Comparison of ENCODE assay signal across 1 cellular context in the genomic region with DNA sequence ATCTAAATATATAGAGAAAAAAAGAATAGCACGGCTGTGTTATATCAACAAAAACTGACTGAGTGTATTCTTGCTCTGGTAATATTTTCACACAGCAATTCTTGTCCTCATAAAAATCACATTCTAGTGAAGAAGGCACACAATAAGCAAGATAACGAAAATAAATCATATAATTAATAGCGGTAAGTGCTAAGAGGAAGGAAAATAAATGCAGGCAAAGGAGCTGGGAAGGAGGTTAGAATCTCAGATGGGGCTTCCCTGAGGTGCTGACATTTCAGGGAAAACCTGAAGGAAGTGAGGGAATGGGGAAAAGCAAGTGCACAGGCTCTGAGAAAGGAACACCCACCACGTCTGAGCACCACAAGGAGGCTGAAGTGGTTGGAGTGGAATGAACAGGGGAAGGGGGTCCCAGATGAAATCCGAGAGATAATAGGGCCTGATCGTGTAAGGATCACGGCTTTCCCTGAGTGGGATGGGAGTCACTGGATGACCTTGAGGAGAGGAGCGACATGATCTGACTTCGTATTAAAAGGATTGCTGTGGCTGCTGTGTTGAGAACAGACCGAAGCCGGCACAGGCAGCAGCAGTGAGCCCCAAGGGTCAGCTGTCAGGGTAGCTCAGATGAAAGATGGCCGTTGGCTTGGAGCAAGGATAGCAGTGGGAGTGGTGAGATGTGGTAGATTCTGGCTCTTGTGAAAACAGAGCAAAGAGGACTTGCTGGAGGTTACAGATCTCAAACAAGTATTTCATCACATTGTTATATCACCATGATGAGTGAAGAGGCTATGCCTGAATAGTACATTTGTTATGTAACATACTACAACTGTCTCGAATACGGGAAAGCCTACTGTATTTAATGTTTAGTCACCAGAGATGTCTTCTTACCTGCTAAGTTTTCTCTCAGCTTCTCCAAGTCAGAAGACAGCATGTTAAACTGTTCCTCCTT.
TF ChIP-seq lines count a peak whose summit lies in the region.

No MANE protein-coding gene starts in this region.

TF ChIP-seq in K562, 482 proteins besides CTCF, POLR2A, EP300 and RAD21 (continued from another document and continues in another):
- TF ChIP-seq, protein P1, sequence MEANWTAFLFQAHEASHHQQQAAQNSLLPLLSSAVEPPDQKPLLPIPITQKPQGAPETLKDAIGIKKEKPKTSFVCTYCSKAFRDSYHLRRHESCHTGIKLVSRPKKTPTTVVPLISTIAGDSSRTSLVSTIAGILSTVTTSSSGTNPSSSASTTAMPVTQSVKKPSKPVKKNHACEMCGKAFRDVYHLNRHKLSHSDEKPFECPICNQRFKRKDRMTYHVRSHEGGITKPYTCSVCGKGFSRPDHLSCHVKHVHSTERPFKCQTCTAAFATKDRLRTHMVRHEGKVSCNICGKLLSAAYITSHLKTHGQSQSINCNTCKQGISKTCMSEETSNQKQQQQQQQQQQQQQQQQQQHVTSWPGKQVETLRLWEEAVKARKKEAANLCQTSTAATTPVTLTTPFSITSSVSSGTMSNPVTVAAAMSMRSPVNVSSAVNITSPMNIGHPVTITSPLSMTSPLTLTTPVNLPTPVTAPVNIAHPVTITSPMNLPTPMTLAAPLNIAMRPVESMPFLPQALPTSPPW (CRISPR knock-in tag; IDR thresholded peaks at IDR 0.05): peak; percentile 15; the same call in 1 of the 2 replicates
- peak in 1 of 2 experiments; percentile 49; a peak in 1 of 4 replicates for TF ChIP-seq TEAD1 (CRISPR knock-in tag; IDR thresholded peaks at IDR 0.05)
- no peak for TF ChIP-seq FOS (IDR thresholded peaks at IDR 0.05; ENCODE audit: extremely low read depth, insufficient read length)
- TF ChIP-seq TGIF2 (CRISPR knock-in tag; IDR thresholded peaks at IDR 0.05): no peak
- TF ChIP-seq CXXC5 (CRISPR knock-in tag; IDR thresholded peaks at IDR 0.05): peak; percentile 43
- TF ChIP-seq, protein P2, sequence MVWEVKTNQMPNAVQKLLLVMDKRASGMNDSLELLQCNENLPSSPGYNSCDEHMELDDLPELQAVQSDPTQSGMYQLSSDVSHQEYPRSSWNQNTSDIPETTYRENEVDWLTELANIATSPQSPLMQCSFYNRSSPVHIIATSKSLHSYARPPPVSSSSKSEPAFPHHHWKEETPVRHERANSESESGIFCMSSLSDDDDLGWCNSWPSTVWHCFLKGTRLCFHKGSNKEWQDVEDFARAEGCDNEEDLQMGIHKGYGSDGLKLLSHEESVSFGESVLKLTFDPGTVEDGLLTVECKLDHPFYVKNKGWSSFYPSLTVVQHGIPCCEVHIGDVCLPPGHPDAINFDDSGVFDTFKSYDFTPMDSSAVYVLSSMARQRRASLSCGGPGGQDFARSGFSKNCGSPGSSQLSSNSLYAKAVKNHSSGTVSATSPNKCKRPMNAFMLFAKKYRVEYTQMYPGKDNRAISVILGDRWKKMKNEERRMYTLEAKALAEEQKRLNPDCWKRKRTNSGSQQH (CRISPR knock-in tag; IDR thresholded peaks at IDR 0.05): no peak
- TF ChIP-seq MCM2 (IDR thresholded peaks at IDR 0.05; ENCODE audit: low read depth): no peak
- peak; percentile 59; the same call in 1 of the 2 replicates for TF ChIP-seq NBN (IDR thresholded peaks at IDR 0.05; ENCODE audit: low read depth)
- peak; percentile 88; the same call in 1 of the 2 replicates for TF ChIP-seq ZNF175 (CRISPR knock-in tag; IDR thresholded peaks at IDR 0.05; ENCODE audit: low read depth)
- peak; percentile 52; the same call in 1 of the 2 replicates for TF ChIP-seq TAL1 (IDR thresholded peaks at IDR 0.05)
- peak; percentile 74 for TF ChIP-seq BACH1 (tag; IDR thresholded peaks at IDR 0.05)
- no peak for TF ChIP-seq PPARD (CRISPR knock-in tag; IDR thresholded peaks at IDR 0.05)
- no peak for TF ChIP-seq ADNP (tag; IDR thresholded peaks at IDR 0.05)
- TF ChIP-seq PHF21A (IDR thresholded peaks at IDR 0.05; ENCODE audit: borderline replicate concordance, low read depth): no peak
- TF ChIP-seq ARID1B (IDR thresholded peaks at IDR 0.05): peak; percentile 79
- TF ChIP-seq CBX8 (IDR thresholded peaks at IDR 0.05; ENCODE audit: borderline replicate concordance, extremely low read depth, low read depth, low read length, poor library complexity, severe bottlenecking): no peak
- TF ChIP-seq POLR2AphosphoS5 (IDR thresholded peaks at IDR 0.05; ENCODE audit: control insufficient read depth, insufficient read depth, low read depth, low read length): no peak
- TF ChIP-seq NR4A1 (CRISPR knock-in tag; IDR thresholded peaks at IDR 0.05): 0 out of 2 replicates have a peak, but pooled peaks have one; percentile 9
- TF ChIP-seq NR4A1 (tag; IDR thresholded peaks at IDR 0.05): peak; percentile 90
- TF ChIP-seq, protein P3, sequence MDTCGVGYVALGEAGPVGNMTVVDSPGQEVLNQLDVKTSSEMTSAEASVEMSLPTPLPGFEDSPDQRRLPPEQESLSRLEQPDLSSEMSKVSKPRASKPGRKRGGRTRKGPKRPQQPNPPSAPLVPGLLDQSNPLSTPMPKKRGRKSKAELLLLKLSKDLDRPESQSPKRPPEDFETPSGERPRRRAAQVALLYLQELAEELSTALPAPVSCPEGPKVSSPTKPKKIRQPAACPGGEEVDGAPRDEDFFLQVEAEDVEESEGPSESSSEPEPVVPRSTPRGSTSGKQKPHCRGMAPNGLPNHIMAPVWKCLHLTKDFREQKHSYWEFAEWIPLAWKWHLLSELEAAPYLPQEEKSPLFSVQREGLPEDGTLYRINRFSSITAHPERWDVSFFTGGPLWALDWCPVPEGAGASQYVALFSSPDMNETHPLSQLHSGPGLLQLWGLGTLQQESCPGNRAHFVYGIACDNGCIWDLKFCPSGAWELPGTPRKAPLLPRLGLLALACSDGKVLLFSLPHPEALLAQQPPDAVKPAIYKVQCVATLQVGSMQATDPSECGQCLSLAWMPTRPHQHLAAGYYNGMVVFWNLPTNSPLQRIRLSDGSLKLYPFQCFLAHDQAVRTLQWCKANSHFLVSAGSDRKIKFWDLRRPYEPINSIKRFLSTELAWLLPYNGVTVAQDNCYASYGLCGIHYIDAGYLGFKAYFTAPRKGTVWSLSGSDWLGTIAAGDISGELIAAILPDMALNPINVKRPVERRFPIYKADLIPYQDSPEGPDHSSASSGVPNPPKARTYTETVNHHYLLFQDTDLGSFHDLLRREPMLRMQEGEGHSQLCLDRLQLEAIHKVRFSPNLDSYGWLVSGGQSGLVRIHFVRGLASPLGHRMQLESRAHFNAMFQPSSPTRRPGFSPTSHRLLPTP (IDR thresholded peaks at IDR 0.05; ENCODE audit: borderline replicate concordance, extremely low read depth, insufficient read length): no peak
- TF ChIP-seq, protein P4, sequence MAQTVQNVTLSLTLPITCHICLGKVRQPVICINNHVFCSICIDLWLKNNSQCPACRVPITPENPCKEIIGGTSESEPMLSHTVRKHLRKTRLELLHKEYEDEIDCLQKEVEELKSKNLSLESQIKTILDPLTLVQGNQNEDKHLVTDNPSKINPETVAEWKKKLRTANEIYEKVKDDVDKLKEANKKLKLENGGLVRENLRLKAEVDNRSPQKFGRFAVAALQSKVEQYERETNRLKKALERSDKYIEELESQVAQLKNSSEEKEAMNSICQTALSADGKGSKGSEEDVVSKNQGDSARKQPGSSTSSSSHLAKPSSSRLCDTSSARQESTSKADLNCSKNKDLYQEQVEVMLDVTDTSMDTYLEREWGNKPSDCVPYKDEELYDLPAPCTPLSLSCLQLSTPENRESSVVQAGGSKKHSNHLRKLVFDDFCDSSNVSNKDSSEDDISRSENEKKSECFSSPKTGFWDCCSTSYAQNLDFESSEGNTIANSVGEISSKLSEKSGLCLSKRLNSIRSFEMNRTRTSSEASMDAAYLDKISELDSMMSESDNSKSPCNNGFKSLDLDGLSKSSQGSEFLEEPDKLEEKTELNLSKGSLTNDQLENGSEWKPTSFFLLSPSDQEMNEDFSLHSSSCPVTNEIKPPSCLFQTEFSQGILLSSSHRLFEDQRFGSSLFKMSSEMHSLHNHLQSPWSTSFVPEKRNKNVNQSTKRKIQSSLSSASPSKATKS (CRISPR knock-in tag; IDR thresholded peaks at IDR 0.05): no peak
- TF ChIP-seq CBFA2T2 (conservative IDR thresholded peaks at IDR 0.05): no peak
- no peak for TF ChIP-seq ZNF174 (CRISPR knock-in tag; IDR thresholded peaks at IDR 0.05)
- TF ChIP-seq ESRRA (IDR thresholded peaks at IDR 0.05; ENCODE audit: borderline replicate concordance, low read depth): peak; percentile 69; the same call in 1 of the 2 replicates
- TF ChIP-seq RHOXF2B (CRISPR knock-in tag; conservative IDR thresholded peaks at IDR 0.05): no peak; the same call in 1 of the 2 replicates
- TF ChIP-seq, protein P5, sequence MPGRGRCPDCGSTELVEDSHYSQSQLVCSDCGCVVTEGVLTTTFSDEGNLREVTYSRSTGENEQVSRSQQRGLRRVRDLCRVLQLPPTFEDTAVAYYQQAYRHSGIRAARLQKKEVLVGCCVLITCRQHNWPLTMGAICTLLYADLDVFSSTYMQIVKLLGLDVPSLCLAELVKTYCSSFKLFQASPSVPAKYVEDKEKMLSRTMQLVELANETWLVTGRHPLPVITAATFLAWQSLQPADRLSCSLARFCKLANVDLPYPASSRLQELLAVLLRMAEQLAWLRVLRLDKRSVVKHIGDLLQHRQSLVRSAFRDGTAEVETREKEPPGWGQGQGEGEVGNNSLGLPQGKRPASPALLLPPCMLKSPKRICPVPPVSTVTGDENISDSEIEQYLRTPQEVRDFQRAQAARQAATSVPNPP (IDR thresholded peaks at IDR 0.05; ENCODE audit: borderline replicate concordance, insufficient read depth, insufficient read length): no peak
- TF ChIP-seq HNRNPUL1 (IDR thresholded peaks at IDR 0.05; ENCODE audit: low read length): no peak
- TF ChIP-seq PRPF4 (IDR thresholded peaks at IDR 0.05; ENCODE audit: insufficient read depth, low read depth, low read length, poor library complexity, severe bottlenecking): no peak
- peak; percentile 47 for TF ChIP-seq CCNT2 (IDR thresholded peaks at IDR 0.05; ENCODE audit: borderline replicate concordance, extremely low read depth, insufficient read length, low read depth, low read length)
- TF ChIP-seq NRF1 (conservative IDR thresholded peaks at IDR 0.05 in 1 of 2, IDR thresholded peaks at IDR 0.05 in 1 of 2): 0 out of 4 replicates have a peak, but pooled peaks of 1 of the 2 experiments have one; percentile 13
- TF ChIP-seq, protein P6, sequence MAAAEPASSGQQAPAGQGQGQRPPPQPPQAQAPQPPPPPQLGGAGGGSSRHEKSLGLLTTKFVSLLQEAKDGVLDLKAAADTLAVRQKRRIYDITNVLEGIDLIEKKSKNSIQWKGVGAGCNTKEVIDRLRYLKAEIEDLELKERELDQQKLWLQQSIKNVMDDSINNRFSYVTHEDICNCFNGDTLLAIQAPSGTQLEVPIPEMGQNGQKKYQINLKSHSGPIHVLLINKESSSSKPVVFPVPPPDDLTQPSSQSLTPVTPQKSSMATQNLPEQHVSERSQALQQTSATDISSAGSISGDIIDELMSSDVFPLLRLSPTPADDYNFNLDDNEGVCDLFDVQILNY (CRISPR knock-in tag; IDR thresholded peaks at IDR 0.05): no peak
- TF ChIP-seq, protein P7, sequence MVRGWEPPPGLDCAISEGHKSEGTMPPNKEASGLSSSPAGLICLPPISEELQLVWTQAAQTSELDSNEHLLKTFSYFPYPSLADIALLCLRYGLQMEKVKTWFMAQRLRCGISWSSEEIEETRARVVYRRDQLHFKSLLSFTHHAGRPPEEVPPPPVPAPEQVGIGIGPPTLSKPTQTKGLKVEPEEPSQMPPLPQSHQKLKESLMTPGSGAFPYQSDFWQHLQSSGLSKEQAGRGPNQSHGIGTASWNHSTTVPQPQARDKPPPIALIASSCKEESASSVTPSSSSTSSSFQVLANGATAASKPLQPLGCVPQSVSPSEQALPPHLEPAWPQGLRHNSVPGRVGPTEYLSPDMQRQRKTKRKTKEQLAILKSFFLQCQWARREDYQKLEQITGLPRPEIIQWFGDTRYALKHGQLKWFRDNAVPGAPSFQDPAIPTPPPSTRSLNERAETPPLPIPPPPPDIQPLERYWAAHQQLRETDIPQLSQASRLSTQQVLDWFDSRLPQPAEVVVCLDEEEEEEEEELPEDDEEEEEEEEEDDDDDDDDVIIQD (CRISPR knock-in tag; IDR thresholded peaks at IDR 0.05): no peak
- no peak for TF ChIP-seq ETV6 (IDR thresholded peaks at IDR 0.05; ENCODE audit: borderline replicate concordance in 1 of 2, low read depth in 2 of 2, low read length in 1 of 2)
- TF ChIP-seq ETV6 (CRISPR knock-in tag; IDR thresholded peaks at IDR 0.05; ENCODE audit: borderline replicate concordance): no peak
- TF ChIP-seq, protein P8, sequence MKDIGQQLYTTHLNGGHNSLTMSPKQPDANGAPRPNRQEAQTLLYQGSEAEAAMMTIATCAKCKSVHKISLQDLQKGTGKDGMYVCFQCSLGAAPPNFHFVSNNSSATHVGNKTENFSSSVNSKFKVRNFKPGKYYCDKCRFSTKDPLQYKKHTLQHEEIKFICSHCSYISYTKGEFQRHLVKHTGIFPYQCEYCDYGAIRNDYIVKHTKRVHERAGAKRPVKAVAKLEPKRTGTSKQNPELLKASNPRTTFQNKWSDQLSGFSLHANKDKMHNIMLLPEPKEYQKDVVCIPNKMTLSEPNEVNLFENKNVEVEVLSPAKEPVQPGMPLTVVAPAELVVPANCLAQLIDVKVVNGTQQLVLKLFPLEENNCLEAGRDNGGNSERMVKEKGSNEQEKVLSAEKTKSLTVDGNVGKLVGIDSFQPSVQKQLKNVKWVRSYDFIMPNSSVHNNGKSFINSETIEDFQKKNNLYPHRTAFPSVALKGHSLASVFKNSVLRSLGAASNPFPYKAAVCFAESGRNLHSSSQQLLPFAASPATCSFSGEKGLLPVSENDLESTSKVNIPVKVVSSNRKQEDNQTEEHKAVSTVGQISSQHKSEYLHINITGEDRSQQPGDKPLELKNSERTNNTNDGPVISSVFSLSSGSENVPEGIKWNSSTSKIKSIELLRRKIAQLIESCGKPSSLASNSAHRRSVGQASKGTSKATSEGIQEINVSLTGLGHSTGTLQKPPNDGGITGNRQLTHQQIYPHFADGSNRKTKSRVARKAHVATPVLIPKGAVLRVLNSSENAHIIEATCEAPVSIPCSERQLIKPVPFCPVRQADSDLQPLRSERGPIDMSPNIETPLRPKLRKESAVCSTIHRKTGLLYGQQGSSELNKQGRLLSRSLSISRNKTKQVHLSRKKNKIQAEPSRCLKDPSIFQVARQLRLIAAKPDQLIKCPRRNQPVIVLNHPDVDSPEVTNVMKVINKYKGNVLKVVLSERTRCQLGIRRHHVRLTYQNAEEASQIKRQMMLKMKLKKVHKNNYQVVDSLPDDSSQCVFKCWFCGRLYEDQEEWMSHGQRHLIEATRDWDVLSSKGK (CRISPR knock-in tag; IDR thresholded peaks at IDR 0.05): no peak
- no peak for TF ChIP-seq ZNF696 (CRISPR knock-in tag; conservative IDR thresholded peaks at IDR 0.05)
- no peak for TF ChIP-seq CBX2 (IDR thresholded peaks at IDR 0.05; ENCODE audit: insufficient read depth, low read length, poor library complexity, severe bottlenecking)
- TF ChIP-seq BRF1 (IDR thresholded peaks at IDR 0.05; ENCODE audit: borderline replicate concordance, extremely low read depth, insufficient read length): no peak
